ENCODE assay signal across 9 cellular contexts in the genomic region with DNA sequence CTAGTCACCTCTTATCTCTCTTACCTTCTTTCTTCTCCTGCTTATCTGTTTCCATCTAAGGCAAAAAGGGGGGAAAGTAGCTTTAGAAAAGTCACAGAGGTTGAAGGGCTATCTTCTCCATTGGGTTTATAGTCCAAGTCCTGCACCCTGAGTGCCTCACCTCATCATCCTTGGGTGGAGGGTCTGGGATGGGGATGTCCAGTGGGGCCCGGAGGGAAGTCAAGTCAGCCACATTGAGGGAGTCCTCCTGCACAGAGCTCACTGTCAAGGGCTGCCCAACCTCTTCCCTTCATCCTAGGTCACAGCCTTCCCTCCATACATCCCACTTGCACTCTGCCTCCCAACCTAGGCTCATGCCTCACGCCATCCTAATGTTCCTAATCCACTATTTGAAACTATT. TPM values are rescaled to one million over a fixed set of nuclear protein-coding genes. Genes with fewer than 3 reads are reported as not detected.
DNase-seq lines count a peak whose midpoint lies in the region; ATAC-seq and TF ChIP-seq lines count a peak whose summit lies in the region.
"Had no signal": no experiment of that assay in that cellular context is flagged by ENCODE, and none has a peak within 500 bp of the region (broad histone marks: within the 10 kb centered on the region; RNA-seq: fewer than 3 reads in every experiment).

No MANE protein-coding gene starts in this region.

- H3K27me3 ChIP-seq in left ventricle myocardium inferior (ENCODE audit: low read depth) (no peaks in the 10 kb centered on the region), right atrium auricular region (no peaks in the 10 kb centered on the region), adrenal gland (no peaks in the 10 kb centered on the region), mononuclear cell (ENCODE audit: insufficient read depth, low read length) (no peaks in the 10 kb centered on the region)

- TF ChIP-seq POLR2A in adrenal gland (IDR thresholded peaks at IDR 0.05): no peak

- peaks cover 72% of the 10 kb centered on the region for H3K4me1 ChIP-seq in left ventricle myocardium inferior
- peaks cover 0 to 45% of the 10 kb centered on the region in 2 donors for H3K4me1 ChIP-seq in right atrium auricular region
- peaks cover 26 to 45% of the 10 kb centered on the region in 2 donors for H3K4me1 ChIP-seq in adrenal gland (replicated peaks in 1 of 2)
- H3K4me1 ChIP-seq in mononuclear cell (ENCODE audit: insufficient read depth, low read length): peaks cover 55% of the 10 kb centered on the region

- no peak for DNase-seq in left ventricle myocardium inferior
- DNase-seq in right atrium auricular region (ENCODE audit: low spot score): no peak
- DNase-seq in adrenal gland: no peak
- DNase-seq in germinal center (ENCODE audit: low spot score): no peak
- DNase-seq: NCI-H1417 had no signal

- TF ChIP-seq CTCF in left ventricle myocardium inferior (IDR thresholded peaks at IDR 0.05; ENCODE audit: borderline replicate concordance) (no peak), right atrium auricular region (IDR thresholded peaks at IDR 0.05) (no peak), adrenal gland (IDR thresholded peaks at IDR 0.05) (no peak)

- intact Hi-C loops in left ventricle myocardium inferior (cut with micrococcal nuclease) (no loop called here), adrenal gland (cut with DNase I) (no loop called here)

- 43 to 90% (median 83%) methylated on average over 1 to 2 of the region's 2 CpGs for WGBS in adrenal gland, 4 donors

- H3K4me3 ChIP-seq in left ventricle myocardium inferior (peak overlapping the region; percentile 99), right atrium auricular region (no peak overlapping the region), adrenal gland (no peak overlapping the region), mononuclear cell (ENCODE audit: low read length) (peak overlapping the region; percentile 94)

- no peaks in the 10 kb centered on the region for H3K9me3 ChIP-seq in left ventricle myocardium inferior (replicated peaks)
- no peaks in the 10 kb centered on the region for H3K9me3 ChIP-seq in right atrium auricular region
- H3K9me3 ChIP-seq in adrenal gland (replicated peaks in 1 of 3): no peaks in the 10 kb centered on the region
- H3K9me3 ChIP-seq in mononuclear cell (ENCODE audit: low read depth, low read length): no peaks in the 10 kb centered on the region

- H3K27ac ChIP-seq in left ventricle myocardium inferior (replicated peaks) (peak overlapping the region; percentile 98), right atrium auricular region (no peak overlapping the region), adrenal gland (peak overlapping the region in 4 of 5 donors; percentile 82 to 92 (median 86))

- ATAC-seq in GM21576 (IDR thresholded peaks at IDR 0.05; ENCODE audit: unreplicated experiment) (no peak), HG03354 (IDR thresholded peaks at IDR 0.05; ENCODE audit: poor library complexity, severe bottlenecking, unreplicated experiment) (no peak), GM21367 (IDR thresholded peaks at IDR 0.05; ENCODE audit: unreplicated experiment) (no peak)

- H3K36me3 ChIP-seq in left ventricle myocardium inferior (peaks cover 32% of the 10 kb centered on the region), right atrium auricular region (peaks cover 15% of the 10 kb centered on the region), adrenal gland (replicated peaks in 1 of 2) (peaks cover 0 to 42% of the 10 kb centered on the region in 2 donors)

RNA-seq across cellular contexts. Expression of a gene that starts 1.2 kb away (rescaled TPM):
- total RNA-seq in left ventricle myocardium inferior (89.7 TPM), right atrium auricular region (10 to 100 TPM; 23.1 to 40.6 TPM), adrenal gland (100 to 1,000 TPM; 107 to 362 (median 187) TPM), mononuclear cell (78.9 TPM)
- polyA plus RNA-seq in adrenal gland: 100 to 1,000 TPM; 388 to 752 (median 687) TPM

RNA-seq across cellular contexts. Expression of a gene that starts 2.1 kb away (rescaled TPM):
- total RNA-seq in left ventricle myocardium inferior (34.8 TPM), right atrium auricular region (10 to 100 TPM; 24.1 to 47.5 TPM), adrenal gland (100 to 1,000 TPM in 1 of 8 donors, 10 to 100 TPM in 7; 41.3 to 165 (median 65.7) TPM), mononuclear cell (38.4 TPM)
- polyA plus RNA-seq in adrenal gland: 100 to 1,000 TPM in 2 of 3 donors, 10 to 100 TPM in 1; 59.3 to 351 (median 198) TPM

RNA-seq across cellular contexts. Expression of a gene that starts 3.8 kb away (rescaled TPM):
- total RNA-seq in left ventricle myocardium inferior (14.5 TPM), right atrium auricular region (10 to 100 TPM in 1 of 2 donors, 1 to 10 TPM in 1; 9.9 to 16.8 TPM), adrenal gland (10 to 100 TPM; 22.5 to 65.7 (median 43.9) TPM), mononuclear cell (4.1 TPM)
- polyA plus RNA-seq in adrenal gland: 100 to 1,000 TPM in 2 of 3 donors, 10 to 100 TPM in 1; 21.6 to 149 (median 127) TPM

RNA-seq across cellular contexts. Expression of a gene that starts 9.2 kb away (rescaled TPM):
- total RNA-seq in left ventricle myocardium inferior (108 TPM), right atrium auricular region (100 to 1,000 TPM in 1 of 2 donors, 10 to 100 TPM in 1; 72.9 to 112 TPM), adrenal gland (100 to 1,000 TPM; 208 to 323 (median 274) TPM), mononuclear cell (218 TPM)
- polyA plus RNA-seq in adrenal gland: 100 to 1,000 TPM; 205 to 386 (median 313) TPM

RNA-seq across cellular contexts. Expression of a gene that starts 14.8 kb away (rescaled TPM):
- total RNA-seq in left ventricle myocardium inferior (148 TPM), right atrium auricular region (100 to 1,000 TPM in 1 of 2 donors, 10 to 100 TPM in 1; 74.3 to 180 TPM), adrenal gland (10 to 100 TPM in 3 of 8 donors, 1 to 10 TPM in 5; 6.5 to 14.5 (median 9.5) TPM), mononuclear cell (0.42 TPM)
- polyA plus RNA-seq in adrenal gland: 10 to 100 TPM in 2 of 3 donors, 1 to 10 TPM in 1; 4.6 to 25.7 (median 13.4) TPM

Comparison
In these comparisons a context has a peak if more than half of its experiments do, and no peak if none do; other contexts are left out.
1. H3K27ac ChIP-seq: peak in left ventricle myocardium inferior (single experiment) and adrenal gland (4 of 5); none in right atrium auricular region (0 of 2).
2. H3K4me3 ChIP-seq: peak in left ventricle myocardium inferior (single experiment) and mononuclear cell (single experiment); none in right atrium auricular region (0 of 2) and adrenal gland (0 of 4).